ENCODE assay signal across 2 cellular contexts in genomic region chr7:143264196-143264568, GRCh38. TPM values are rescaled to one million over a fixed set of nuclear protein-coding genes. Genes with fewer than 3 reads are reported as not detected.
DNase-seq lines count a peak whose midpoint lies in the region; FAIRE-seq lines count a peak whose summit lies in the region.
"Not testable (repeated sequence)": the region's sequence is repeated elsewhere in the genome, so short reads cannot be mapped to it uniquely, and the experiment has no call there.

No MANE protein-coding gene starts in this region.

- peaks cover 29% of the 10 kb centered on the region for H3K36me3 Mint-ChIP-seq in activated naive CD8-positive, alpha-beta T cell treated with anti-CD3 and anti-CD28 coated beads for 36 hours

- H3K36me3 ChIP-seq in small intestine (ENCODE audit: control insufficient read depth in 2 of 2, insufficient read depth in 2 of 2, low read length in 2 of 2), result peaks cover 4 to 11% of the 10 kb centered on the region in 2 donors

- H3K27ac Mint-ChIP-seq in activated naive CD8-positive, alpha-beta T cell treated with anti-CD3 and anti-CD28 coated beads for 36 hours, result peak overlapping the region; percentile 99

- peaks cover 6 to 13% of the 10 kb centered on the region in 2 donors for H3K4me1 ChIP-seq in small intestine (ENCODE audit: control insufficient read depth in 2 of 2, insufficient read depth in 1 of 2, low read depth in 1 of 2, low read length in 1 of 2)

- peak overlapping the region; percentile 93 for H3K4me3 Mint-ChIP-seq in activated naive CD8-positive, alpha-beta T cell treated with anti-CD3 and anti-CD28 coated beads for 36 hours

- FAIRE-seq in small intestine (lab: Jason Lieb, UNC), result not testable (repeated sequence)

- peaks cover 40% of the 10 kb centered on the region for H3K4me1 Mint-ChIP-seq in activated naive CD8-positive, alpha-beta T cell treated with anti-CD3 and anti-CD28 coated beads for 36 hours

- H3K4me3 ChIP-seq in small intestine (ENCODE audit: low read depth in 1 of 2, low read length in 2 of 2), result peak overlapping the region; percentile 58 to 87

- not testable (repeated sequence) for H3K9me3 Mint-ChIP-seq in activated naive CD8-positive, alpha-beta T cell treated with anti-CD3 and anti-CD28 coated beads for 36 hours

- H3K27me3 ChIP-seq in small intestine (ENCODE audit: control insufficient read depth in 2 of 2, insufficient read depth in 2 of 2, low read length in 2 of 2), result not testable (repeated sequence)

- H3K27ac ChIP-seq in small intestine (ENCODE audit: low read depth in 1 of 2, low read length in 1 of 2), result peak overlapping the region; percentile 96 to 97

- 10 to 33% (median 13%) methylated on average over 15 of the region's 15 CpGs for WGBS in small intestine, 3 donors

- not testable (repeated sequence) for DNase-seq in activated naive CD8-positive, alpha-beta T cell treated with anti-CD3 and anti-CD28 coated beads for 36 hours; small intestine

- H3K27me3 Mint-ChIP-seq in activated naive CD8-positive, alpha-beta T cell treated with anti-CD3 and anti-CD28 coated beads for 36 hours, result not testable (repeated sequence)

- H3K9me3 ChIP-seq in small intestine (ENCODE audit: control insufficient read depth, low read depth), result not testable (repeated sequence)

RNA-seq across cellular contexts. Expression of gene GSTK1, which starts 0.9 kb away (rescaled TPM):
- 100 to 1,000 TPM; 136 to 137 TPM for total RNA-seq in activated naive CD8-positive, alpha-beta T cell treated with anti-CD3 and anti-CD28 coated beads for 36 hours
- polyA plus RNA-seq in small intestine, result 100 to 1,000 TPM; 250 to 450 (median 309) TPM

RNA-seq across cellular contexts. Expression of gene TMEM139, which starts 20.6 kb away (rescaled TPM):
- 1 to 10 TPM; 2.3 to 2.7 TPM for total RNA-seq in activated naive CD8-positive, alpha-beta T cell treated with anti-CD3 and anti-CD28 coated beads for 36 hours
- polyA plus RNA-seq in small intestine, result 100 to 1,000 TPM in 1 of 3 donors, 10 to 100 TPM in 2; 35.4 to 127 (median 97.5) TPM

RNA-seq across cellular contexts. Expression of gene CASP2, which starts 24.0 kb away (rescaled TPM):
- 10 to 100 TPM; 71.8 to 79.7 TPM for total RNA-seq in activated naive CD8-positive, alpha-beta T cell treated with anti-CD3 and anti-CD28 coated beads for 36 hours
- 10 to 100 TPM in 1 of 3 donors, 1 to 10 TPM in 2; 4.9 to 10.9 (median 7.2) TPM for polyA plus RNA-seq in small intestine

RNA-seq across cellular contexts. Expression of gene TAS2R40, which starts 42.3 kb away (rescaled TPM):
- not detected for total RNA-seq in activated naive CD8-positive, alpha-beta T cell treated with anti-CD3 and anti-CD28 coated beads for 36 hours
- polyA plus RNA-seq in small intestine, result not detected

RNA-seq across cellular contexts. Expression of gene CLCN1, which starts 51.7 kb away (rescaled TPM):
- total RNA-seq in activated naive CD8-positive, alpha-beta T cell treated with anti-CD3 and anti-CD28 coated beads for 36 hours, result under 1 TPM in 1 of 2 experiments, not detected in 1; 0.06 TPM
- polyA plus RNA-seq in small intestine, result under 1 TPM in 1 of 3 donors, not detected in 2; 0.19 TPM
